ENCODE assay signal across 1 cellular context in the genomic region with DNA sequence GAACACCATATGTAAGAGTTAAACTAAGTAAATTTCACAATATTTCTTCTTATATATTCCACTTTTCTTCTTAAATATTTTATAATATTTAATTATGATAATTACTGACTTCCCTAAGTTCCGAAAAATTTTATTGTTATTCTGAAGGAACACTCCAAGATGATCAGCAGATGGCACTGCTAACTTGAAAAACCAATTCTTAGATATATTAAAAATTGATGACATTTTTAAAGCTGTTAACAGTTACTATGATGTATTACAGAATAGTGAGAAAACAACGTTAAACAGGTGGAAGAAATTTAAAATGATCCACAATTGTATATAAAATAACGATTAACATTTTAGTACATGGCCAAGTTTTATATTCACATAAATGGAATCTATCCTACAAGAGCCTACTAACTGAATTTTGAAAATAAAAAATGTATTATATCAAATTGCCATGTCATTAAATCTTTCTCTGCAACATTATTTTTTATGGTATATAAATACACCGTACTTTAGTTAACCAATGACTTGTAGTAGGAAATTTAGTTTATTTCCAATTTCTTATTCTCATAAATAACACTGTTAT.
TF ChIP-seq lines count a peak whose summit lies in the region.

No MANE protein-coding gene starts in this region.

TF ChIP-seq in GM23338, 12 proteins besides CTCF, POLR2A, EP300 and RAD21 (continued from another document):
- TF ChIP-seq ZNF331 (CRISPR knock-in tag; IDR thresholded peaks at IDR 0.05; ENCODE audit: low read depth) (no peak), EZH2phosphoT487 (IDR thresholded peaks at IDR 0.05; ENCODE audit: unreplicated experiment) (no peak), JUNB (IDR thresholded peaks at IDR 0.05; ENCODE audit: unreplicated experiment) (no peak), NANOG (IDR thresholded peaks at IDR 0.05; ENCODE audit: borderline replicate concordance) (no peak), ETS1 (IDR thresholded peaks at IDR 0.05) (no peak), ZNF114 (CRISPR knock-in tag; IDR thresholded peaks at IDR 0.05) (no peak), CREB1 (CRISPR knock-in tag; IDR thresholded peaks at IDR 0.05; ENCODE audit: low read depth) (no peak), EZH2 (IDR thresholded peaks at IDR 0.05; ENCODE audit: low read depth, unreplicated experiment) (no peak)
